Comparison of ENCODE assay signal across 2 cellular contexts in genomic region chr17:68943123-68943811, GRCh38.
TF ChIP-seq lines count a peak whose summit lies in the region.

No MANE protein-coding gene starts in this region.

TF ChIP-seq in K562, 482 proteins besides CTCF, POLR2A, EP300 and RAD21:
- TF ChIP-seq MLX (CRISPR knock-in tag; conservative IDR thresholded peaks at IDR 0.05) (no peak), ZZZ3 (IDR thresholded peaks at IDR 0.05) (no peak), ZNF316 (IDR thresholded peaks at IDR 0.05) (peak; percentile 78), MAFG (tag; conservative IDR thresholded peaks at IDR 0.05) (peak; percentile 39; the same call in 1 of the 2 replicates), RNF2 (IDR thresholded peaks at IDR 0.05) (no peak), PATZ1 (CRISPR knock-in tag; IDR thresholded peaks at IDR 0.05; ENCODE audit: borderline replicate concordance) (no peak), HNRNPH1 (optimal IDR thresholded peaks at IDR 0.05; ENCODE audit: low read depth, low read length) (no peak), MTF1 (CRISPR knock-in tag; IDR thresholded peaks at IDR 0.05; ENCODE audit: borderline replicate concordance) (no peak), POLR2B (IDR thresholded peaks at IDR 0.05; ENCODE audit: low read depth, partially characterized antibody) (no peak), TARDBP (IDR thresholded peaks at IDR 0.05) (no peak), THRA (IDR thresholded peaks at IDR 0.05) (no peak), C11orf30 (IDR thresholded peaks at IDR 0.05; ENCODE audit: low read depth) (peak; percentile 36; the same call in 1 of the 2 replicates), ZNF384 (IDR thresholded peaks at IDR 0.05; ENCODE audit: low read depth, low read length) (no peak), KHSRP (IDR thresholded peaks at IDR 0.05) (no peak)

TF ChIP-seq in HepG2, 621 proteins besides CTCF, POLR2A, EP300 and RAD21:
- TF ChIP-seq MAFK (conservative IDR thresholded peaks at IDR 0.05 in 1 of 2, IDR thresholded peaks at IDR 0.05 in 1 of 2; ENCODE audit: low read length in 2 of 2) = peak; percentile 57 to 74
- TF ChIP-seq TBL1XR1 (IDR thresholded peaks at IDR 0.05; ENCODE audit: borderline replicate concordance, low read length, partially characterized antibody) = no peak
- TF ChIP-seq ZFP36L2 (CRISPR knock-in tag; IDR thresholded peaks at IDR 0.05) = no peak
- 0 out of 2 replicates have a peak, but pooled peaks have one; percentile 20 for TF ChIP-seq HOMEZ (CRISPR knock-in tag; IDR thresholded peaks at IDR 0.05; ENCODE audit: low read depth)
- TF ChIP-seq ZNF7 (CRISPR knock-in tag; IDR thresholded peaks at IDR 0.05) = peak; percentile 56; the same call in 1 of the 2 replicates
- no peak for TF ChIP-seq MXD4 (CRISPR knock-in tag; IDR thresholded peaks at IDR 0.05)
- peak; percentile 47; the same call in 1 of the 2 replicates for TF ChIP-seq MAFF (IDR thresholded peaks at IDR 0.05; ENCODE audit: low read depth, low read length)
- TF ChIP-seq WIZ (CRISPR knock-in tag; IDR thresholded peaks at IDR 0.05) = no peak
